In genomic region chr12:66195242-66195641, GRCh38 we compare ENCODE assay signal across 16 cellular contexts. TPM values are rescaled to one million over a fixed set of nuclear protein-coding genes. Genes with fewer than 3 reads are reported as not detected.
DNase-seq lines count a peak whose midpoint lies in the region; ATAC-seq and TF ChIP-seq lines count a peak whose summit lies in the region.
"Had no signal": no experiment of that assay in that cellular context is flagged by ENCODE, and none has a peak within 500 bp of the region (broad histone marks: within the 10 kb centered on the region; RNA-seq: fewer than 3 reads in every experiment).

No MANE protein-coding gene starts in this region.

- H4K20me1 ChIP-seq in IMR-90 (ENCODE audit: insufficient read depth, low read length) = no peaks in the 10 kb centered on the region

- intact Hi-C loops in IMR-90 (cut with micrococcal nuclease) (no loop called here), dorsolateral prefrontal cortex (cut with DNase I) (no loop called here)

- H2BK5ac ChIP-seq in IMR-90 (ENCODE audit: low read depth, low read length, poor library complexity, severe bottlenecking) = no peak overlapping the region

- H3K4ac ChIP-seq in IMR-90 (ENCODE audit: low read depth, low read length) = no peak overlapping the region

- no peak overlapping the region for H2AK5ac ChIP-seq in IMR-90 (ENCODE audit: low read depth, low read length)

- no peak overlapping the region for H2BK20ac ChIP-seq in IMR-90 (ENCODE audit: low read depth, low read length)

- no peak overlapping the region for H2BK15ac ChIP-seq in IMR-90 (ENCODE audit: low read depth, low read length)

- CTCF ChIA-PET in IMR-90 (lab: Yijun Ruan, JAX) = no interaction called here

- 89% methylated on average over 4 of the region's 6 CpGs; no CpG with 5 or more reads in 1 of the 2 experiments for WGBS in IMR-90 (ENCODE audit: extremely low coverage in 2 of 2, insufficient read length in 1 of 2), 2 experiments
- 70% methylated on average over 6 of the region's 6 CpGs for WGBS in upper lobe of left lung, 2 donors

- no peak overlapping the region for H3K18ac ChIP-seq in IMR-90 (ENCODE audit: low read depth, low read length)

- no peak for TF ChIP-seq EP300 in upper lobe of left lung (IDR thresholded peaks at IDR 0.05)

- peaks cover 4% of the 10 kb centered on the region for H3K9me3 Mint-ChIP-seq in activated naive CD8-positive, alpha-beta T cell treated with anti-CD3 and anti-CD28 coated beads for 36 hours

- H3K9me3 ChIP-seq in IMR-90 (ENCODE audit: control insufficient read depth, insufficient read depth, low read length) (peaks cover 2% of the 10 kb centered on the region; the same call in 1 of the 2 replicates), upper lobe of left lung (peaks cover 0 to 4% (median 0%) of the 10 kb centered on the region in 4 donors)
- H3K9me3 ChIP-seq: SK-N-SH had no signal

- no peak overlapping the region for H3K9ac ChIP-seq in IMR-90 (ENCODE audit: low read depth, low read length)
- H3K9ac ChIP-seq: SK-N-SH had no signal

- H3K4me3 Mint-ChIP-seq in activated naive CD8-positive, alpha-beta T cell treated with anti-CD3 and anti-CD28 coated beads for 36 hours = no peak overlapping the region
- H3K4me3 Mint-ChIP-seq: H9 had no signal

- H3K14ac ChIP-seq in IMR-90 (replicated peaks; ENCODE audit: low read depth, low read length) = 0 out of 2 replicates have a peak overlapping the region, but pooled peaks have one; percentile 2

- TF ChIP-seq POLR2A in IMR-90 (IDR thresholded peaks at IDR 0.05; ENCODE audit: low read depth, low read length) (no peak), upper lobe of left lung (IDR thresholded peaks at IDR 0.05) (no peak)

- no peak overlapping the region for H3K4me3 ChIP-seq in IMR-90 (ENCODE audit: insufficient read depth, low read depth, low read length)
- no peak overlapping the region for H3K4me3 ChIP-seq in choroid plexus epithelial cell (ENCODE audit: low read depth, low read length)
- H3K4me3 ChIP-seq in upper lobe of left lung = peak overlapping the region in 1 of 4 donors; percentile 1
- H3K4me3 ChIP-seq in dorsolateral prefrontal cortex = no peak overlapping the region

- H4K5ac ChIP-seq in IMR-90 (ENCODE audit: low read depth, low read length) = no peak overlapping the region

- H3K9me1 ChIP-seq in IMR-90 (ENCODE audit: insufficient read depth, low read length) = no peaks in the 10 kb centered on the region

- no TSS peak for BruUV-seq in IMR-90 (replicated peaks; lab: Mats Ljungman, UMichigan)

- no peak for TF ChIP-seq RAD21 in IMR-90 (IDR thresholded peaks at IDR 0.05; ENCODE audit: low read length)

- no peak overlapping the region for H3K27ac Mint-ChIP-seq in activated naive CD8-positive, alpha-beta T cell treated with anti-CD3 and anti-CD28 coated beads for 36 hours
- H3K27ac Mint-ChIP-seq: H9 had no signal

- H3K4me2 ChIP-seq in IMR-90 (ENCODE audit: low read depth, low read length) = no peak overlapping the region
- H3K4me2 ChIP-seq: SK-N-SH had no signal

- no peak for TF ChIP-seq CTCF in IMR-90 (conservative IDR thresholded peaks at IDR 0.05; ENCODE audit: low read depth, low read length)
- TF ChIP-seq CTCF in choroid plexus epithelial cell (conservative IDR thresholded peaks at IDR 0.05; ENCODE audit: low read depth, low read length) = no peak
- TF ChIP-seq CTCF in upper lobe of left lung (IDR thresholded peaks at IDR 0.05) = no peak
- no peak for TF ChIP-seq CTCF in dorsolateral prefrontal cortex (IDR thresholded peaks at IDR 0.05 in 54 of 56, conservative IDR thresholded peaks at IDR 0.05 in 2 of 56; ENCODE audit: low read depth in 1 of 56, partially characterized antibody in 56 of 56)

- H2AFZ ChIP-seq in IMR-90 (replicated peaks; ENCODE audit: low read length, poor library complexity) = no peak overlapping the region

- in situ Hi-C loops in IMR-90 (cut with MboI; ENCODE audit: low sequenced_read_pairs) = no loop called here

- H3K4me1 Mint-ChIP-seq in activated naive CD8-positive, alpha-beta T cell treated with anti-CD3 and anti-CD28 coated beads for 36 hours = peaks cover 7% of the 10 kb centered on the region

- dilution Hi-C loops in IMR-90 (cut with HindIII; ENCODE audit: low sequenced_read_pairs, unreplicated experiment) = no loop called here

- H2AK9ac ChIP-seq in IMR-90 (replicated peaks; ENCODE audit: low read depth, low read length, poor library complexity) = no peak overlapping the region

- no peak overlapping the region for H3K23ac ChIP-seq in IMR-90 (ENCODE audit: low read depth, low read length)

- no peak overlapping the region for H4K8ac ChIP-seq in IMR-90 (ENCODE audit: low read depth in 2 of 2, low read length in 2 of 2)

- DNase-seq in NCI-H1092 treated with DMSO at 0.1 percent for 48 hours (lab: John Stamatoyannopoulos, UW) (peak; percentile 4), NCI-H1092 (lab: John Stamatoyannopoulos, UW) (no peak), IMR-90 (no peak), choroid plexus epithelial cell (ENCODE audit: low read depth) (peak; percentile 32), upper lobe of left lung (peak in 1 of 2 donors; percentile 26), dorsolateral prefrontal cortex (no peak), NCI-H345 treated with DMSO at 0.1 percent for 48 hours (lab: John Stamatoyannopoulos, UW; ENCODE audit: unreplicated experiment) (no peak)
- DNase-seq in activated naive CD8-positive, alpha-beta T cell treated with anti-CD3 and anti-CD28 coated beads for 36 hours = no peak
- DNase-seq: DMS 273 treated with DMSO at 0.1 percent for 48 hours, H9, NCI-H1694, NCI-H345, NCI-H69, Right ventricle myocardium superior, SK-N-SH had no signal

- no peak overlapping the region for H4K91ac ChIP-seq in IMR-90 (ENCODE audit: insufficient read depth, low read depth, low read length)

- no peak overlapping the region for H2BK120ac ChIP-seq in IMR-90 (ENCODE audit: low read depth, low read length)

- H3K56ac ChIP-seq in IMR-90 (ENCODE audit: extremely low read depth, insufficient read depth, low read length) = no peak overlapping the region

- H3K79me1 ChIP-seq in IMR-90 (ENCODE audit: low read depth in 1 of 2, low read length in 2 of 2) = no peaks in the 10 kb centered on the region

- H3K4me1 ChIP-seq in IMR-90 (ENCODE audit: control insufficient read depth, insufficient read depth, low read length) (no peaks in the 10 kb centered on the region; the same call in 1 of the 2 replicates), upper lobe of left lung (peaks cover 50 to 63% (median 53%) of the 10 kb centered on the region in 4 donors)

- no peaks in the 10 kb centered on the region for H3K27me3 ChIP-seq in IMR-90 (ENCODE audit: control insufficient read depth, insufficient read depth, low read length)
- H3K27me3 ChIP-seq in upper lobe of left lung = no peaks in the 10 kb centered on the region
- peaks cover 0 to 31% (median 1%) of the 10 kb centered on the region in 45 donors for H3K27me3 ChIP-seq in dorsolateral prefrontal cortex

- H3K27me3 Mint-ChIP-seq in activated naive CD8-positive, alpha-beta T cell treated with anti-CD3 and anti-CD28 coated beads for 36 hours = peaks cover 51% of the 10 kb centered on the region

- ATAC-seq in IMR-90 (ENCODE audit: low read depth) (no peak), upper lobe of left lung (ENCODE audit: low FRiP score in 2 of 2) (no peak)

- POLR2A ChIA-PET in IMR-90 (lab: Charles Lee; ENCODE audit: unreplicated experiment) = no interaction called here

- H3K36me3 Mint-ChIP-seq in activated naive CD8-positive, alpha-beta T cell treated with anti-CD3 and anti-CD28 coated beads for 36 hours = peaks cover 5% of the 10 kb centered on the region

- no peak overlapping the region for H3K27ac ChIP-seq in IMR-90 (ENCODE audit: insufficient read depth, low read length)
- H3K27ac ChIP-seq in upper lobe of left lung = peak overlapping the region in 3 of 4 donors; percentile 27 to 67 (median 56)
- no peak overlapping the region for H3K27ac ChIP-seq in dorsolateral prefrontal cortex
- H3K27ac ChIP-seq: 22Rv1 had no signal

- no peaks in the 10 kb centered on the region for H3K36me3 ChIP-seq in IMR-90 (ENCODE audit: control insufficient read depth, insufficient read depth, low read length)
- peaks cover 0 to 11% (median 3%) of the 10 kb centered on the region in 4 donors for H3K36me3 ChIP-seq in upper lobe of left lung

TF ChIP-seq in IMR-90, 13 proteins besides CTCF, POLR2A, EP300 and RAD21 (continues in another document):
- TF ChIP-seq BHLHE40 (IDR thresholded peaks at IDR 0.05; ENCODE audit: low read depth, low read length) (no peak), MXI1 (IDR thresholded peaks at IDR 0.05; ENCODE audit: borderline replicate concordance, low read depth, low read length) (no peak), RCOR1 (IDR thresholded peaks at IDR 0.05; ENCODE audit: insufficient replicate concordance, low read length) (no peak), NFE2L2 (IDR thresholded peaks at IDR 0.05; ENCODE audit: low read depth, low read length) (no peak), MAZ (IDR thresholded peaks at IDR 0.05; ENCODE audit: borderline replicate concordance, low read depth, low read length) (no peak), FOS (IDR thresholded peaks at IDR 0.05; ENCODE audit: low read depth, low read length) (no peak)
- TF ChIP-seq, protein P1, sequence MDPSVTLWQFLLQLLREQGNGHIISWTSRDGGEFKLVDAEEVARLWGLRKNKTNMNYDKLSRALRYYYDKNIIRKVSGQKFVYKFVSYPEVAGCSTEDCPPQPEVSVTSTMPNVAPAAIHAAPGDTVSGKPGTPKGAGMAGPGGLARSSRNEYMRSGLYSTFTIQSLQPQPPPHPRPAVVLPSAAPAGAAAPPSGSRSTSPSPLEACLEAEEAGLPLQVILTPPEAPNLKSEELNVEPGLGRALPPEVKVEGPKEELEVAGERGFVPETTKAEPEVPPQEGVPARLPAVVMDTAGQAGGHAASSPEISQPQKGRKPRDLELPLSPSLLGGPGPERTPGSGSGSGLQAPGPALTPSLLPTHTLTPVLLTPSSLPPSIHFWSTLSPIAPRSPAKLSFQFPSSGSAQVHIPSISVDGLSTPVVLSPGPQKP (IDR thresholded peaks at IDR 0.05; ENCODE audit: borderline replicate concordance, low read depth, low read length) = no peak

RNA-seq across cellular contexts. Expression of gene IRAK3, which starts 6.2 kb away (rescaled TPM):
- total RNA-seq in IMR-90 (2012; rRNA removed) (0.72 and 1.1 TPM in 2 replicates), upper lobe of left lung (10 to 100 TPM; 33.8 to 65.0 (median 39.7) TPM), dorsolateral prefrontal cortex (10 to 100 TPM in 3 of 120 experiments, 1 to 10 TPM in 117; 1.6 to 12.9 (median 4.6) TPM)
- 0.34 and 0.53 TPM in 2 replicates for polyA plus RNA-seq in IMR-90 (2012; rRNA removed)
- polyA plus RNA-seq in IMR-90 (2012; cell fraction: cytosol; rRNA removed) = 0.05 and 0.07 TPM in 2 replicates
- polyA plus RNA-seq in IMR-90 (2012; cell fraction: nucleus; rRNA removed; ENCODE audit: low replicate concordance) = 0.13 and 1.0 TPM in 2 replicates
- total RNA-seq in activated naive CD8-positive, alpha-beta T cell treated with anti-CD3 and anti-CD28 coated beads for 36 hours = under 1 TPM; 0.30 to 0.33 TPM
- polyA plus RNA-seq: SK-N-SH had no signal

RNA-seq across cellular contexts. Expression of gene TMBIM4, which starts 25.4 kb away (rescaled TPM):
- total RNA-seq in IMR-90 (2012; rRNA removed) = 59.3 and 89.7 TPM in 2 replicates
- 33.7 and 38.7 TPM in 2 replicates for polyA plus RNA-seq in IMR-90 (2012; rRNA removed)
- 79.5 and 106 TPM in 2 replicates for polyA plus RNA-seq in IMR-90 (2012; cell fraction: cytosol; rRNA removed)
- 12.2 and 34.5 TPM in 2 replicates for polyA plus RNA-seq in IMR-90 (2012; cell fraction: nucleus; rRNA removed; ENCODE audit: low replicate concordance)
- total RNA-seq in upper lobe of left lung = 100 to 1,000 TPM in 3 of 6 donors, 10 to 100 TPM in 3; 19.9 to 168 (median 114) TPM
- 10 to 100 TPM; 18.9 to 70.3 (median 40.0) TPM for total RNA-seq in dorsolateral prefrontal cortex
- 10 to 100 TPM; 38.8 to 39.4 TPM for total RNA-seq in activated naive CD8-positive, alpha-beta T cell treated with anti-CD3 and anti-CD28 coated beads for 36 hours

Comparison
In these comparisons a context has a peak if more than half of its experiments do, and no peak if none do; other contexts are left out.
1. DNase-seq: peak in NCI-H1092 treated with DMSO at 0.1 percent for 48 hours (single experiment) and choroid plexus epithelial cell (single experiment); none in NCI-H1092 (single experiment), IMR-90 (single experiment), dorsolateral prefrontal cortex (0 of 10), activated naive CD8-positive, alpha-beta T cell treated with anti-CD3 and anti-CD28 coated beads for 36 hours (single experiment) and NCI-H345 treated with DMSO at 0.1 percent for 48 hours (single experiment).
2. H3K27ac ChIP-seq: peak in upper lobe of left lung (3 of 4); none in IMR-90 (single experiment) and dorsolateral prefrontal cortex (0 of 59).